ENCODE assay signal across 7 cellular contexts in genomic region chr21:46229133-46229922, GRCh38. TPM values are rescaled to one million over a fixed set of nuclear protein-coding genes. Genes with fewer than 3 reads are reported as not detected.
DNase-seq lines count a peak whose midpoint lies in the region; ATAC-seq and TF ChIP-seq lines count a peak whose summit lies in the region.

No MANE protein-coding gene starts in this region.

- H2AK5ac ChIP-seq in trophoblast cell (ENCODE audit: low read length) = peak overlapping the region; percentile 80

- H4K8ac ChIP-seq in trophoblast cell (ENCODE audit: low read depth, low read length) = peak overlapping the region; percentile 88

- H3K79me2 ChIP-seq in trophoblast cell (ENCODE audit: control insufficient read depth, insufficient read depth, low read length, poor library complexity) = peaks cover 19% of the 10 kb centered on the region

- H2BK5ac ChIP-seq in trophoblast cell (ENCODE audit: low read depth, low read length, poor library complexity) = peak overlapping the region; percentile 71

- H4K12ac ChIP-seq in trophoblast cell (ENCODE audit: low read depth, low read length) = peak overlapping the region; percentile 72

- peak overlapping the region; percentile 82 for H2BK120ac ChIP-seq in trophoblast cell (ENCODE audit: insufficient read depth, low read length, poor library complexity)

- H4K91ac ChIP-seq in trophoblast cell (ENCODE audit: low read depth, low read length) = peak overlapping the region; percentile 92

- H3K23ac ChIP-seq in trophoblast cell (ENCODE audit: low read length) = no peak overlapping the region

- H3K27ac ChIP-seq in KOPT-K1 (ENCODE audit: low read depth, low read length, poor library complexity, severe bottlenecking) = peak overlapping the region; percentile 71
- peak overlapping the region; percentile 93 for H3K27ac ChIP-seq in VCaP
- peak overlapping the region; percentile 79 for H3K27ac ChIP-seq in foreskin keratinocyte
- peak overlapping the region; percentile 85 for H3K27ac ChIP-seq in trophoblast cell (ENCODE audit: low read depth, low read length)

- H3K9me3 ChIP-seq in KOPT-K1 (ENCODE audit: insufficient read depth, low read length, poor library complexity, severe bottlenecking) = no peaks in the 10 kb centered on the region
- H3K9me3 ChIP-seq in trophoblast cell (ENCODE audit: insufficient read depth, low read depth, low read length) = peaks cover 8% of the 10 kb centered on the region

- H3K4me1 ChIP-seq in foreskin keratinocyte = peaks cover 20% of the 10 kb centered on the region
- peaks cover 14 to 18% of the 10 kb centered on the region in 2 experiments for H3K4me1 ChIP-seq in trophoblast cell (ENCODE audit: control insufficient read depth in 1 of 2, insufficient read depth in 2 of 2, low read length in 2 of 2)

- DNase-seq in GM12864 (ENCODE audit: low read depth) (no peak), foreskin keratinocyte (no peak), trophoblast cell (no peak), COLO829 (ENCODE audit: low spot score) (no peak)

- H2AFZ ChIP-seq in trophoblast cell (ENCODE audit: insufficient read depth, low read length, poor library complexity) = peak overlapping the region; percentile 87

- peak overlapping the region; percentile 87 for H3K9ac ChIP-seq in trophoblast cell (ENCODE audit: low read length)

- peaks cover 51% of the 10 kb centered on the region for H3K36me3 ChIP-seq in KOPT-K1 (ENCODE audit: insufficient read depth, low read length)
- H3K36me3 ChIP-seq in trophoblast cell (ENCODE audit: control insufficient read depth in 1 of 2, insufficient read depth in 2 of 2, low read length in 2 of 2) = peaks cover 8 to 19% of the 10 kb centered on the region in 2 experiments

- TF ChIP-seq CTCF in GM12864 (IDR thresholded peaks at IDR 0.05; ENCODE audit: low read depth, low read length, missing control alignments) (peak; percentile 62), VCaP (conservative IDR thresholded peaks at IDR 0.05) (peak; percentile 80), foreskin keratinocyte (conservative IDR thresholded peaks at IDR 0.05) (peak; percentile 74)

- peak overlapping the region; percentile 91 for H3K14ac ChIP-seq in trophoblast cell (ENCODE audit: low read length)

- peak overlapping the region; percentile 84 for H3K4me2 ChIP-seq in trophoblast cell (ENCODE audit: low read length)

- H3K27me3 ChIP-seq in foreskin keratinocyte = no peaks in the 10 kb centered on the region
- no peaks in the 10 kb centered on the region for H3K27me3 ChIP-seq in trophoblast cell (ENCODE audit: insufficient read depth, low read length)

- no CpG with 5 or more reads among the region's 72 CpGs for WGBS in trophoblast cell (ENCODE audit: extremely low coverage, insufficient coverage, insufficient read length)

- H3K79me1 ChIP-seq in trophoblast cell (ENCODE audit: low read length) = peaks cover 13% of the 10 kb centered on the region

- peak overlapping the region; percentile 51 for H2BK12ac ChIP-seq in trophoblast cell (ENCODE audit: low read length)

- ATAC-seq in GM21576 (IDR thresholded peaks at IDR 0.05; ENCODE audit: unreplicated experiment) (peak; percentile 23), foreskin keratinocyte (peak; percentile 9)

- peak overlapping the region; percentile 83 for H3K4ac ChIP-seq in trophoblast cell (ENCODE audit: low read depth, low read length)

- peak overlapping the region; percentile 91 for H3K18ac ChIP-seq in trophoblast cell (ENCODE audit: low read length)

- peak overlapping the region; percentile 87 for H3K4me3 ChIP-seq in GM12864 (ENCODE audit: low read depth, low read length)
- peak overlapping the region; percentile 77 for H3K4me3 ChIP-seq in trophoblast cell (ENCODE audit: low read depth, low read length)

RNA-seq across cellular contexts. Expression of gene LSS, which starts 0.8 kb away (rescaled TPM):
- 152 and 172 TPM in 2 replicates for total RNA-seq in foreskin keratinocyte
- 118 and 129 TPM in 2 replicates for polyA plus RNA-seq in foreskin keratinocyte
- 63.4 and 64.5 TPM in 2 replicates for polyA plus RNA-seq in trophoblast cell (2013)

RNA-seq across cellular contexts. Expression of gene SPATC1L, which starts 45.1 kb away (rescaled TPM):
- total RNA-seq in foreskin keratinocyte = 7.8 and 8.9 TPM in 2 replicates
- polyA plus RNA-seq in foreskin keratinocyte = 10.4 and 12.6 TPM in 2 replicates
- 22.3 and 23.2 TPM in 2 replicates for polyA plus RNA-seq in trophoblast cell (2013)

RNA-seq across cellular contexts. Expression of gene MCM3AP, which starts 56.1 kb away (rescaled TPM):
- total RNA-seq in foreskin keratinocyte = 67.8 and 69.6 TPM in 2 replicates
- 27.7 and 28.2 TPM in 2 replicates for polyA plus RNA-seq in foreskin keratinocyte
- 37.4 and 37.9 TPM in 2 replicates for polyA plus RNA-seq in trophoblast cell (2013)

RNA-seq across cellular contexts. Expression of gene YBEY, which starts 56.8 kb away (rescaled TPM):
- total RNA-seq in foreskin keratinocyte = 12.5 and 14.6 TPM in 2 replicates
- 14.3 and 21.2 TPM in 2 replicates for polyA plus RNA-seq in foreskin keratinocyte
- 11.1 and 11.9 TPM in 2 replicates for polyA plus RNA-seq in trophoblast cell (2013)
